In genomic region chr12:92921877-92922276, GRCh38 we compare ENCODE assay signal across 12 cellular contexts. TPM values are rescaled to one million over a fixed set of nuclear protein-coding genes. Genes with fewer than 3 reads are reported as not detected.
A peak's percentile ranks its signal among the peaks of the same experiment; 100 is the strongest.
DNase-seq lines count a peak whose midpoint lies in the region; ATAC-seq, FAIRE-seq and TF ChIP-seq lines count a peak whose summit lies in the region.
"Had no signal": no experiment of that assay in that cellular context is flagged by ENCODE, and none has a peak within 500 bp of the region (broad histone marks: within the 10 kb centered on the region; RNA-seq: fewer than 3 reads in every experiment).

No MANE protein-coding gene starts in this region.

- H3K27ac ChIP-seq in upper lobe of right lung: no peak overlapping the region
- no peak overlapping the region for H3K27ac ChIP-seq in small intestine (ENCODE audit: low read depth in 1 of 2, low read length in 1 of 2)
- H3K27ac ChIP-seq: coronary artery, uterus had no signal

- 71 to 85% (median 85%) methylated on average over 1 of the region's 1 CpG for WGBS in small intestine, 3 donors

- intact Hi-C loops in upper lobe of right lung (cut with DNase I): no loop called here

- H3K36me3 ChIP-seq in upper lobe of right lung: no peaks in the 10 kb centered on the region
- H3K36me3 ChIP-seq in small intestine (ENCODE audit: control insufficient read depth in 2 of 2, insufficient read depth in 2 of 2, low read length in 2 of 2): no peaks in the 10 kb centered on the region
- H3K36me3 ChIP-seq: uterus had no signal

- in situ Hi-C loops in GM13976 (cut with MboI; ENCODE audit: low sequenced_read_pairs, unreplicated experiment): no loop called here

- H3K27me3 ChIP-seq in upper lobe of right lung: no peaks in the 10 kb centered on the region
- H3K27me3 ChIP-seq in small intestine (ENCODE audit: control insufficient read depth in 2 of 2, insufficient read depth in 2 of 2, low read length in 2 of 2): no peaks in the 10 kb centered on the region
- H3K27me3 ChIP-seq: uterus had no signal

- peak; percentile 86 for ATAC-seq in GM18909 (IDR thresholded peaks at IDR 0.05; ENCODE audit: poor library complexity, unreplicated experiment)
- peak; percentile 93 for ATAC-seq in HG02759 (IDR thresholded peaks at IDR 0.05; ENCODE audit: unreplicated experiment)
- ATAC-seq in HG03565 (IDR thresholded peaks at IDR 0.05; ENCODE audit: unreplicated experiment): peak; percentile 76
- ATAC-seq in upper lobe of right lung: no peak

- H3K4me1 ChIP-seq in upper lobe of right lung (peaks cover 8% of the 10 kb centered on the region), small intestine (ENCODE audit: control insufficient read depth in 2 of 2, insufficient read depth in 1 of 2, low read depth in 1 of 2, low read length in 1 of 2) (peaks cover 3 to 4% of the 10 kb centered on the region in 2 donors)
- H3K4me1 ChIP-seq: uterus had no signal

- DNase-seq in GM13976 (ENCODE audit: low spot score): peak; percentile 51
- no peak for DNase-seq in upper lobe of right lung
- no peak for DNase-seq in AML-193 (lab: John Stamatoyannopoulos, UW)
- no peak for DNase-seq in NCI-H1048 (lab: John Stamatoyannopoulos, UW)
- DNase-seq in small intestine: no peak
- DNase-seq: DMS153, KG1, uterus had no signal

- no peak for FAIRE-seq in small intestine (lab: Jason Lieb, UNC)

- H3K9me3 ChIP-seq in upper lobe of right lung (no peaks in the 10 kb centered on the region), small intestine (ENCODE audit: control insufficient read depth, low read depth) (no peaks in the 10 kb centered on the region)
- H3K9me3 ChIP-seq: uterus had no signal

- no peak overlapping the region for H3K4me3 ChIP-seq in upper lobe of right lung
- H3K4me3 ChIP-seq in small intestine (ENCODE audit: low read depth in 1 of 2, low read length in 2 of 2): no peak overlapping the region
- H3K4me3 ChIP-seq: coronary artery, uterus had no signal

- no peak for TF ChIP-seq CTCF in GM13976 (IDR thresholded peaks at IDR 0.05; ENCODE audit: borderline replicate concordance, control extremely low read depth, extremely low read depth, insufficient read depth, missing control alignments)
- no peak for TF ChIP-seq CTCF in upper lobe of right lung (IDR thresholded peaks at IDR 0.05)

RNA-seq across cellular contexts. Expression of gene EEA1, which starts 7.2 kb away (rescaled TPM):
- 34.4 TPM for total RNA-seq in upper lobe of right lung
- polyA plus RNA-seq in small intestine: 1 to 10 TPM; 3.0 to 4.0 (median 3.4) TPM
